In genomic region chr22:42183461-42184059, GRCh38 we compare ENCODE assay signal across 11 cellular contexts. TPM values are rescaled to one million over a fixed set of nuclear protein-coding genes. Genes with fewer than 3 reads are reported as not detected.
DNase-seq lines count a peak whose midpoint lies in the region; ATAC-seq, FAIRE-seq and TF ChIP-seq lines count a peak whose summit lies in the region.
"Not testable (repeated sequence)": the region's sequence is repeated elsewhere in the genome, so short reads cannot be mapped to it uniquely, and the experiment has no call there.
"Had no signal": no experiment of that assay in that cellular context is flagged by ENCODE, and none has a peak within 500 bp of the region (broad histone marks: within the 10 kb centered on the region; RNA-seq: fewer than 3 reads in every experiment).

No MANE protein-coding gene starts in this region.

- CTCF ChIA-PET in CD4-positive, alpha-beta T cell (lab: Charles Lee): interaction anchor here (1.4 to 2.2 kb wide), 2 partner anchors 19 to 34 kb away, joined by 3 to 6 read pairs; no protein-coding TSS in a partner anchor
- CTCF ChIA-PET in activated CD8-positive, alpha-beta memory T cell treated with anti-CD3 and anti-CD28 coated beads, Interleukin-2, amount 10 ng/mL, durations not matched to agents 7 days and 5 days (lab: Charles Lee): interaction anchor here (0.7 to 1.1 kb wide), 2 partner anchors 14 to 200 kb away, joined by 3 to 4 read pairs; no protein-coding TSS in a partner anchor

- POLR2A ChIA-PET in CD4-positive, alpha-beta T cell (lab: Charles Lee): not testable (repeated sequence)

- not testable (repeated sequence) for H3K36me3 ChIP-seq in endodermal cell (ENCODE audit: control insufficient read depth, insufficient read depth, low read length); pancreas

- H3K36me3 Mint-ChIP-seq in CD4-positive, alpha-beta T cell (ENCODE audit: low read depth): peaks cover 18% of the 10 kb centered on the region
- peaks cover 12% of the 10 kb centered on the region for H3K36me3 Mint-ChIP-seq in T-helper 2 cell treated with Interferon-gamma antibody and Interleukin-4, amounts not matched to agents 5 μg/mL and 100 μg/mL, for 36 hours (ENCODE audit: low read depth)
- H3K36me3 Mint-ChIP-seq in activated CD8-positive, alpha-beta memory T cell treated with anti-CD3 and anti-CD28 coated beads, Interleukin-2, amount 10 ng/mL, durations not matched to agents 7 days and 5 days; activated naive CD4-positive, alpha-beta T cell treated with anti-CD3 and anti-CD28 coated beads, Interleukin-2, amount 50 U/mL, for 24 hours: not testable (repeated sequence)
- peaks cover 12% of the 10 kb centered on the region for H3K36me3 Mint-ChIP-seq in endodermal cell (ENCODE audit: low read depth)

- H3K27ac Mint-ChIP-seq in CD4-positive, alpha-beta T cell: peak overlapping the region; percentile 83
- H3K27ac Mint-ChIP-seq in T-helper 2 cell treated with Interferon-gamma antibody and Interleukin-4, amounts not matched to agents 5 μg/mL and 100 μg/mL, for 36 hours: peak overlapping the region; percentile 36
- H3K27ac Mint-ChIP-seq in activated CD8-positive, alpha-beta memory T cell treated with anti-CD3 and anti-CD28 coated beads, Interleukin-2, amount 10 ng/mL, durations not matched to agents 7 days and 5 days; endodermal cell: not testable (repeated sequence)
- peak overlapping the region; percentile 84 for H3K27ac Mint-ChIP-seq in activated naive CD4-positive, alpha-beta T cell treated with anti-CD3 and anti-CD28 coated beads, Interleukin-2, amount 50 U/mL, for 24 hours
- H3K27ac Mint-ChIP-seq in stimulated activated naive CD8-positive, alpha-beta T cell treated with anti-CD3 and anti-CD28 coated beads, Interleukin-15, amount 100 ng/mL, for 72 hours: peak overlapping the region; percentile 58 to 78

- H3K4me3 Mint-ChIP-seq in CD4-positive, alpha-beta T cell: peak overlapping the region; percentile 43
- H3K4me3 Mint-ChIP-seq in T-helper 2 cell treated with Interferon-gamma antibody and Interleukin-4, amounts not matched to agents 5 μg/mL and 100 μg/mL, for 36 hours; activated CD8-positive, alpha-beta memory T cell treated with anti-CD3 and anti-CD28 coated beads, Interleukin-2, amount 10 ng/mL, durations not matched to agents 7 days and 5 days; endodermal cell: not testable (repeated sequence)
- peak overlapping the region; percentile 11 for H3K4me3 Mint-ChIP-seq in activated naive CD4-positive, alpha-beta T cell treated with anti-CD3 and anti-CD28 coated beads, Interleukin-2, amount 50 U/mL, for 24 hours
- H3K4me3 Mint-ChIP-seq in stimulated activated naive CD8-positive, alpha-beta T cell treated with anti-CD3 and anti-CD28 coated beads, Interleukin-15, amount 100 ng/mL, for 72 hours: peak overlapping the region; percentile 43 to 51

- peak; percentile 22 for ATAC-seq in CD4-positive, alpha-beta T cell (ENCODE audit: poor library complexity)
- ATAC-seq in activated CD8-positive, alpha-beta memory T cell treated with anti-CD3 and anti-CD28 coated beads, Interleukin-2, amount 10 ng/mL, durations not matched to agents 7 days and 5 days: peak; percentile 16
- ATAC-seq in pancreas: peak; percentile 41 to 83 (median 56)
- ATAC-seq in stimulated activated naive CD8-positive, alpha-beta T cell treated with anti-CD3 and anti-CD28 coated beads, Interleukin-15, amount 100 ng/mL, for 72 hours: peak; percentile 62

- FAIRE-seq in GM19239 (lab: Jason Lieb, UNC): peak; percentile 52
- not testable (repeated sequence) for FAIRE-seq in pancreas (lab: Jason Lieb, UNC)

- 92% methylated on average over 6 to 11 of the region's 11 CpGs for WGBS in endodermal cell (ENCODE audit: insufficient coverage in 1 of 2, insufficient read length in 1 of 2), 2 experiments
- WGBS in pancreas, 2 donors: 59 to 63% methylated on average over 11 of the region's 11 CpGs

- not testable (repeated sequence) for H3K27me3 Mint-ChIP-seq in CD4-positive, alpha-beta T cell; T-helper 2 cell treated with Interferon-gamma antibody and Interleukin-4, amounts not matched to agents 5 μg/mL and 100 μg/mL, for 36 hours (ENCODE audit: low read depth); activated CD8-positive, alpha-beta memory T cell treated with anti-CD3 and anti-CD28 coated beads, Interleukin-2, amount 10 ng/mL, durations not matched to agents 7 days and 5 days; activated naive CD4-positive, alpha-beta T cell treated with anti-CD3 and anti-CD28 coated beads, Interleukin-2, amount 50 U/mL, for 24 hours; endodermal cell (ENCODE audit: insufficient read depth); stimulated activated naive CD8-positive, alpha-beta T cell treated with anti-CD3 and anti-CD28 coated beads, Interleukin-15, amount 100 ng/mL, for 72 hours

- peak overlapping the region; percentile 26 for H3K27ac ChIP-seq in CD4-positive, alpha-beta T cell (ENCODE audit: low read depth, low read length)
- not testable (repeated sequence) for H3K27ac ChIP-seq in endodermal cell (ENCODE audit: low read depth, low read length)
- peak overlapping the region in 2 of 4 donors; percentile 6 to 41 for H3K27ac ChIP-seq in pancreas

- H3K27me3 ChIP-seq in CD4-positive, alpha-beta T cell (ENCODE audit: control insufficient read depth, insufficient read depth, low read length); endodermal cell (ENCODE audit: control insufficient read depth, insufficient read depth, low read length, poor library complexity, severe bottlenecking); pancreas: not testable (repeated sequence)

- peak in 1 of 10 experiments; percentile 21 for DNase-seq in CD4-positive, alpha-beta T cell
- DNase-seq in GM19239 (ENCODE audit: insufficient read length, low spot score); T-helper 2 cell treated with Interferon-gamma antibody and Interleukin-4, amounts not matched to agents 5 μg/mL and 100 μg/mL, for 36 hours (ENCODE audit: low spot score); activated CD8-positive, alpha-beta memory T cell treated with anti-CD3 and anti-CD28 coated beads, Interleukin-2, amount 10 ng/mL, durations not matched to agents 7 days and 5 days; pancreas; stimulated activated naive CD8-positive, alpha-beta T cell treated with anti-CD3 and anti-CD28 coated beads, Interleukin-15, amount 100 ng/mL, for 72 hours: not testable (repeated sequence)
- peak; percentile 30 for DNase-seq in endodermal cell

- not testable (repeated sequence) for TF ChIP-seq CTCF in CD4-positive, alpha-beta T cell (IDR thresholded peaks at IDR 0.05); endodermal cell (conservative IDR thresholded peaks at IDR 0.05); pancreas (IDR thresholded peaks at IDR 0.05)

- not testable (repeated sequence) for H3K9ac ChIP-seq in endodermal cell (ENCODE audit: extremely low read depth, low read length, poor library complexity, severe bottlenecking)

- not testable (repeated sequence) for H3K9me3 Mint-ChIP-seq in CD4-positive, alpha-beta T cell; T-helper 2 cell treated with Interferon-gamma antibody and Interleukin-4, amounts not matched to agents 5 μg/mL and 100 μg/mL, for 36 hours; activated CD8-positive, alpha-beta memory T cell treated with anti-CD3 and anti-CD28 coated beads, Interleukin-2, amount 10 ng/mL, durations not matched to agents 7 days and 5 days (ENCODE audit: low read depth); activated naive CD4-positive, alpha-beta T cell treated with anti-CD3 and anti-CD28 coated beads, Interleukin-2, amount 50 U/mL, for 24 hours; endodermal cell; stimulated activated naive CD8-positive, alpha-beta T cell treated with anti-CD3 and anti-CD28 coated beads, Interleukin-15, amount 100 ng/mL, for 72 hours

- intact Hi-C loops in CD4-positive, alpha-beta T cell (cut with DNase I, micrococcal nuclease); pancreas (cut with DNase I): not testable (repeated sequence)

- H3K4me1 ChIP-seq in endodermal cell (ENCODE audit: control insufficient read depth, insufficient read depth, low read length) (peaks cover 22% of the 10 kb centered on the region), pancreas (peaks cover 10 to 32% (median 16%) of the 10 kb centered on the region in 3 donors)

- H3K4me1 Mint-ChIP-seq in CD4-positive, alpha-beta T cell (ENCODE audit: low read depth): peaks cover 93% of the 10 kb centered on the region
- H3K4me1 Mint-ChIP-seq in T-helper 2 cell treated with Interferon-gamma antibody and Interleukin-4, amounts not matched to agents 5 μg/mL and 100 μg/mL, for 36 hours (ENCODE audit: low read depth): peaks cover 55% of the 10 kb centered on the region
- peaks cover 58% of the 10 kb centered on the region for H3K4me1 Mint-ChIP-seq in activated CD8-positive, alpha-beta memory T cell treated with anti-CD3 and anti-CD28 coated beads, Interleukin-2, amount 10 ng/mL, durations not matched to agents 7 days and 5 days
- peaks cover 92% of the 10 kb centered on the region for H3K4me1 Mint-ChIP-seq in activated naive CD4-positive, alpha-beta T cell treated with anti-CD3 and anti-CD28 coated beads, Interleukin-2, amount 50 U/mL, for 24 hours
- H3K4me1 Mint-ChIP-seq in endodermal cell: peaks cover 39% of the 10 kb centered on the region
- H3K4me1 Mint-ChIP-seq in stimulated activated naive CD8-positive, alpha-beta T cell treated with anti-CD3 and anti-CD28 coated beads, Interleukin-15, amount 100 ng/mL, for 72 hours: peaks cover 84% of the 10 kb centered on the region

- H3K4me3 ChIP-seq in endodermal cell (ENCODE audit: low read length); pancreas: not testable (repeated sequence)

- not testable (repeated sequence) for H3K9me3 ChIP-seq in CD4-positive, alpha-beta T cell (ENCODE audit: control insufficient read depth, low read length); endodermal cell (ENCODE audit: control insufficient read depth, low read length); pancreas

RNA-seq across cellular contexts. Expression of gene CYP2D6, which starts 53.0 kb away (rescaled TPM):
- 1 to 10 TPM; 7.4 to 7.5 TPM for total RNA-seq in CD4-positive, alpha-beta T cell
- 1 to 10 TPM; 2.3 to 2.5 TPM for total RNA-seq in activated CD8-positive, alpha-beta memory T cell treated with anti-CD3 and anti-CD28 coated beads, Interleukin-2, amount 10 ng/mL, durations not matched to agents 7 days and 5 days
- 10 to 100 TPM in 1 of 2 donors, 1 to 10 TPM in 1; 5.6 to 10.9 TPM for total RNA-seq in endodermal cell
- polyA plus RNA-seq in endodermal cell (2013, experiment 1 of 2): 1.8 TPM
- polyA plus RNA-seq in endodermal cell (2013, experiment 2 of 2): 2.5 TPM
- total RNA-seq in pancreas: 1 to 10 TPM in 1 of 6 donors, under 1 TPM in 5; 0.35 to 1.5 (median 0.49) TPM
- 1 to 10 TPM; 3.5 to 7.3 TPM for polyA plus RNA-seq in pancreas
- total RNA-seq: H4, myocyte had no signal
- polyA plus RNA-seq: CD14-positive monocyte had no signal
